ENCODE assay signal across 20 cellular contexts in genomic region chr16:31409433-31409832, GRCh38. TPM values are rescaled to one million over a fixed set of nuclear protein-coding genes. Genes with fewer than 3 reads are reported as not detected.
DNase-seq lines count a peak whose midpoint lies in the region; ATAC-seq and TF ChIP-seq lines count a peak whose summit lies in the region.
"Had no signal": no experiment of that assay in that cellular context is flagged by ENCODE, and none has a peak within 500 bp of the region (broad histone marks: within the 10 kb centered on the region; RNA-seq: fewer than 3 reads in every experiment).

No MANE protein-coding gene starts in this region.

- H3K18ac ChIP-seq in IMR-90 (ENCODE audit: low read depth, low read length) = no peak overlapping the region; the same call in 1 of the 2 replicates

- H3K9ac ChIP-seq in GM23248 = no peak overlapping the region
- H3K9ac ChIP-seq in IMR-90 (ENCODE audit: low read depth, low read length) = no peak overlapping the region

- no peak overlapping the region for H3K23ac ChIP-seq in IMR-90 (ENCODE audit: low read depth, low read length)

- H4K91ac ChIP-seq in IMR-90 (ENCODE audit: insufficient read depth, low read depth, low read length) = no peak overlapping the region

- H3K4me1 Mint-ChIP-seq in stimulated activated effector memory CD8-positive, alpha-beta T cell treated with anti-CD3 and anti-CD28 coated beads, Interleukin-12 subunit alpha, Interleukin-12 subunit beta, amount 100 ng/mL, for 72 hours = peaks cover 19% of the 10 kb centered on the region

- no peak overlapping the region for H3K56ac ChIP-seq in IMR-90 (ENCODE audit: extremely low read depth, insufficient read depth, low read length)

- no peak overlapping the region for H3K4me2 ChIP-seq in GM23248 (ENCODE audit: unreplicated experiment)
- no peak overlapping the region for H3K4me2 ChIP-seq in IMR-90 (ENCODE audit: low read depth, low read length)

- no peak overlapping the region for H4K5ac ChIP-seq in IMR-90 (ENCODE audit: low read depth, low read length)

- no peak overlapping the region for H2BK15ac ChIP-seq in IMR-90 (ENCODE audit: low read depth, low read length)

- H3K27ac ChIP-seq in GM23248 (no peak overlapping the region), IMR-90 (ENCODE audit: insufficient read depth, low read length) (no peak overlapping the region)
- H3K27ac ChIP-seq: dorsolateral prefrontal cortex, vagina had no signal

- ATAC-seq in IMR-90 (ENCODE audit: low read depth) = no peak
- ATAC-seq in stimulated activated effector memory CD8-positive, alpha-beta T cell treated with anti-CD3 and anti-CD28 coated beads, Interleukin-12 subunit alpha, Interleukin-12 subunit beta, amount 100 ng/mL, for 72 hours = no peak
- ATAC-seq: activated naive CD4-positive, alpha-beta T cell treated with anti-CD3 and anti-CD28 coated beads, Interleukin-2, amount 50 U/mL, for 72 hours; activated T-cell treated with anti-CD3 and anti-CD28 coated beads, Interleukin-2, amount 50 U/mL, for 72 hours; naive thymus-derived CD8-positive, alpha-beta T cell had no signal

- TF ChIP-seq RAD21 in IMR-90 (IDR thresholded peaks at IDR 0.05; ENCODE audit: low read length) = no peak

- H3K14ac ChIP-seq in IMR-90 (replicated peaks; ENCODE audit: low read depth, low read length) = no peak overlapping the region

- H3K9me3 ChIP-seq in GM23248 (ENCODE audit: low read depth) (no peaks in the 10 kb centered on the region), IMR-90 (ENCODE audit: control insufficient read depth, insufficient read depth, low read length) (no peaks in the 10 kb centered on the region)
- H3K9me3 ChIP-seq: vagina had no signal

- no peaks in the 10 kb centered on the region for H3F3A ChIP-seq in GM23248 (ENCODE audit: insufficient read depth)

- H3K27me3 ChIP-seq in GM23248 (replicated peaks; ENCODE audit: insufficient read depth) (no peaks in the 10 kb centered on the region), IMR-90 (ENCODE audit: control insufficient read depth, insufficient read depth, low read length) (peaks cover 13% of the 10 kb centered on the region)
- H3K27me3 ChIP-seq: vagina had no signal

- intact Hi-C loops in IMR-90 (cut with micrococcal nuclease) = no loop called here

- WGBS in GM23248 (ENCODE audit: low coverage in 1 of 2, low lambda C conversion rate in 2 of 2, missing lambda C conversion rate in 2 of 2), 2 experiments = 27 to 31% methylated on average over 3 of the region's 3 CpGs
- no CpG with 5 or more reads among the region's 3 CpGs for WGBS in IMR-90 (ENCODE audit: extremely low coverage in 2 of 2, insufficient read length in 1 of 2), 2 experiments

- no peak overlapping the region for H2BK20ac ChIP-seq in IMR-90 (ENCODE audit: low read depth, low read length)

- no peaks in the 10 kb centered on the region for H3K9me1 ChIP-seq in IMR-90 (ENCODE audit: insufficient read depth, low read length)

- no peak overlapping the region for H2AK9ac ChIP-seq in IMR-90 (replicated peaks; ENCODE audit: low read depth, low read length, poor library complexity)

- no peaks in the 10 kb centered on the region for H3K9me2 ChIP-seq in GM23248 (ENCODE audit: insufficient read depth)

- H2AFZ ChIP-seq in GM23248 = no peak overlapping the region
- no peak overlapping the region for H2AFZ ChIP-seq in IMR-90 (replicated peaks; ENCODE audit: low read length, poor library complexity)

- POLR2A ChIA-PET in IMR-90 (lab: Charles Lee; ENCODE audit: unreplicated experiment) = no interaction called here

- dilution Hi-C loops in IMR-90 (cut with HindIII; ENCODE audit: low sequenced_read_pairs, unreplicated experiment) = no loop called here

- BruUV-seq in IMR-90 (replicated peaks; lab: Mats Ljungman, UMichigan) = no TSS peak

- no peaks in the 10 kb centered on the region for H3K36me3 ChIP-seq in GM23248 (ENCODE audit: low read depth)
- no peaks in the 10 kb centered on the region for H3K36me3 ChIP-seq in IMR-90 (ENCODE audit: control insufficient read depth, insufficient read depth, low read length)
- H3K36me3 ChIP-seq: vagina had no signal

- H3K4ac ChIP-seq in IMR-90 (ENCODE audit: low read depth, low read length) = no peak overlapping the region

- no peak overlapping the region for H3K4me3 Mint-ChIP-seq in stimulated activated effector memory CD8-positive, alpha-beta T cell treated with anti-CD3 and anti-CD28 coated beads, Interleukin-12 subunit alpha, Interleukin-12 subunit beta, amount 100 ng/mL, for 72 hours
- H3K4me3 Mint-ChIP-seq: activated T-cell treated with anti-CD3 and anti-CD28 coated beads, Interleukin-2, amount 50 U/mL, for 72 hours; naive thymus-derived CD8-positive, alpha-beta T cell had no signal

- H4K8ac ChIP-seq in IMR-90 (ENCODE audit: low read depth in 2 of 2, low read length in 2 of 2) = no peak overlapping the region

- CTCF ChIA-PET in IMR-90 (lab: Yijun Ruan, JAX) = no interaction called here

- H3K4me1 ChIP-seq in GM23248 (ENCODE audit: insufficient read depth) (0 out of 2 replicates have a peak, but pooled peaks cover 4% of the 10 kb centered on the region), IMR-90 (ENCODE audit: control insufficient read depth, insufficient read depth, low read length) (no peaks in the 10 kb centered on the region)
- H3K4me1 ChIP-seq: vagina had no signal

- H2AK5ac ChIP-seq in IMR-90 (ENCODE audit: low read depth, low read length) = no peak overlapping the region

- no peak overlapping the region for H3K4me3 ChIP-seq in GM23248
- H3K4me3 ChIP-seq in IMR-90 (ENCODE audit: insufficient read depth, low read depth, low read length) = no peak overlapping the region
- no peak overlapping the region for H3K4me3 ChIP-seq in cardiac fibroblast (replicated peaks in 1 of 2; ENCODE audit: low read depth in 2 of 2, low read length in 2 of 2)
- H3K4me3 ChIP-seq: dorsolateral prefrontal cortex, vagina had no signal

- H3K27ac Mint-ChIP-seq in stimulated activated effector memory CD8-positive, alpha-beta T cell treated with anti-CD3 and anti-CD28 coated beads, Interleukin-12 subunit alpha, Interleukin-12 subunit beta, amount 100 ng/mL, for 72 hours = peak overlapping the region; percentile 66
- H3K27ac Mint-ChIP-seq: activated T-cell treated with anti-CD3 and anti-CD28 coated beads, Interleukin-2, amount 50 U/mL, for 72 hours; naive thymus-derived CD8-positive, alpha-beta T cell had no signal

- H3K36me3 Mint-ChIP-seq in stimulated activated effector memory CD8-positive, alpha-beta T cell treated with anti-CD3 and anti-CD28 coated beads, Interleukin-12 subunit alpha, Interleukin-12 subunit beta, amount 100 ng/mL, for 72 hours = no peaks in the 10 kb centered on the region
- H3K36me3 Mint-ChIP-seq: activated naive CD4-positive, alpha-beta T cell treated with anti-CD3 and anti-CD28 coated beads, Interleukin-2, amount 50 U/mL, for 72 hours; naive thymus-derived CD8-positive, alpha-beta T cell had no signal

- in situ Hi-C loops in GM23248 (cut with MboI) = no loop called here
- in situ Hi-C loops in IMR-90 (cut with MboI; ENCODE audit: low sequenced_read_pairs) = no loop called here

- no peak overlapping the region for H2BK5ac ChIP-seq in IMR-90 (ENCODE audit: low read depth, low read length, poor library complexity, severe bottlenecking)

- no peaks in the 10 kb centered on the region for H4K20me1 ChIP-seq in GM23248 (ENCODE audit: insufficient read depth)
- H4K20me1 ChIP-seq in IMR-90 (ENCODE audit: insufficient read depth, low read length) = no peaks in the 10 kb centered on the region

- H3K9me3 Mint-ChIP-seq in stimulated activated effector memory CD8-positive, alpha-beta T cell treated with anti-CD3 and anti-CD28 coated beads, Interleukin-12 subunit alpha, Interleukin-12 subunit beta, amount 100 ng/mL, for 72 hours = no peaks in the 10 kb centered on the region
- H3K9me3 Mint-ChIP-seq: activated naive CD4-positive, alpha-beta T cell treated with anti-CD3 and anti-CD28 coated beads, Interleukin-2, amount 50 U/mL, for 72 hours; activated T-cell treated with anti-CD3 and anti-CD28 coated beads, Interleukin-2, amount 50 U/mL, for 72 hours; naive thymus-derived CD8-positive, alpha-beta T cell had no signal

- TF ChIP-seq POLR2A in IMR-90 (IDR thresholded peaks at IDR 0.05; ENCODE audit: low read depth, low read length) = no peak

- no peaks in the 10 kb centered on the region for H3K79me2 ChIP-seq in GM23248 (ENCODE audit: insufficient read depth)

- peak; percentile 60 for DNase-seq in GM23248
- DNase-seq in IMR-90 = peak; percentile 66
- DNase-seq in cardiac fibroblast (ENCODE audit: low read depth in 2 of 2) = peak; percentile 7 to 51
- no peak for DNase-seq in stimulated activated effector memory CD8-positive, alpha-beta T cell treated with anti-CD3 and anti-CD28 coated beads, Interleukin-12 subunit alpha, Interleukin-12 subunit beta, amount 100 ng/mL, for 72 hours (ENCODE audit: low spot score in 2 of 2)
- no peak for DNase-seq in retina
- DNase-seq in middle frontal gyrus (ENCODE audit: extremely low spot score, low spot score) = no peak
- no peak for DNase-seq in NCI-H2029 treated with DMSO at 0.1 percent for 48 hours (lab: John Stamatoyannopoulos, UW)
- DNase-seq: activated CD8-positive, alpha-beta memory T cell treated with anti-CD3 and anti-CD28 coated beads for 24 hours; activated T-cell treated with anti-CD3 and anti-CD28 coated beads, Interleukin-2, amount 50 U/mL, for 72 hours; C1 segment of cervical spinal cord; dorsolateral prefrontal cortex; head of caudate nucleus; naive thymus-derived CD8-positive, alpha-beta T cell; NCI-H2171; NCI-H69; T-helper 9 cell had no signal

- no peaks in the 10 kb centered on the region for H3K79me1 ChIP-seq in IMR-90 (ENCODE audit: low read depth in 1 of 2, low read length in 2 of 2)

- TF ChIP-seq CTCF in IMR-90 (conservative IDR thresholded peaks at IDR 0.05; ENCODE audit: low read depth, low read length) (no peak), cardiac fibroblast (IDR thresholded peaks at IDR 0.05; ENCODE audit: low read depth, low read length) (no peak)

- H2BK120ac ChIP-seq in IMR-90 (ENCODE audit: low read depth, low read length) = no peak overlapping the region

RNA-seq across cellular contexts. Expression of gene ITGAD, which starts 16.3 kb away (rescaled TPM):
- not detected in 2 replicates for total RNA-seq in GM23248 (2014; rRNA removed; shearing (Covaris generic))
- polyA plus RNA-seq in GM23248 (2016; fragmentation: Nextera tagmentation; extraction: Ambion mirVana) (not detected in 2 replicates), IMR-90 (2012; rRNA removed) (not detected in 2 replicates)
- not detected in 2 replicates for total RNA-seq in IMR-90 (2012; rRNA removed)
- polyA plus RNA-seq in IMR-90 (2012; cell fraction: cytosol; rRNA removed) = not detected in 2 replicates
- not detected in 2 replicates for polyA plus RNA-seq in IMR-90 (2012; cell fraction: nucleus; rRNA removed; ENCODE audit: low replicate concordance)
- total RNA-seq: activated naive CD4-positive, alpha-beta T cell treated with anti-CD3 and anti-CD28 coated beads, Interleukin-2, amount 50 U/mL, for 72 hours; epithelial cell of proximal tubule; lung microvascular endothelial cell; naive thymus-derived CD8-positive, alpha-beta T cell; vagina had no signal

RNA-seq across cellular contexts. Expression of gene COX6A2, which starts 18.7 kb away (rescaled TPM):
- total RNA-seq in GM23248 (2014; rRNA removed; shearing (Covaris generic)) = not detected in 2 replicates
- polyA plus RNA-seq in GM23248 (2016; fragmentation: Nextera tagmentation; extraction: Ambion mirVana) (not detected in 2 replicates), IMR-90 (2012; rRNA removed) (not detected in 2 replicates)
- not detected in 2 replicates for total RNA-seq in IMR-90 (2012; rRNA removed)
- polyA plus RNA-seq in IMR-90 (2012; cell fraction: cytosol; rRNA removed) = not detected in 2 replicates
- polyA plus RNA-seq in IMR-90 (2012; cell fraction: nucleus; rRNA removed; ENCODE audit: low replicate concordance) = not detected in 2 replicates
- total RNA-seq: activated naive CD4-positive, alpha-beta T cell treated with anti-CD3 and anti-CD28 coated beads, Interleukin-2, amount 50 U/mL, for 72 hours; activated T-cell treated with anti-CD3 and anti-CD28 coated beads, Interleukin-2, amount 50 U/mL, for 72 hours; epithelial cell of proximal tubule; lung microvascular endothelial cell; naive thymus-derived CD8-positive, alpha-beta T cell; vagina had no signal
- polyA plus RNA-seq: naive thymus-derived CD8-positive, alpha-beta T cell had no signal

RNA-seq across cellular contexts. Expression of gene ZNF843, which starts 33.2 kb away (rescaled TPM):
- total RNA-seq in GM23248 (2014; rRNA removed; shearing (Covaris generic)) = 0.22 and 0.38 TPM in 2 replicates
- polyA plus RNA-seq in GM23248 (2016; fragmentation: Nextera tagmentation; extraction: Ambion mirVana) (0.39 and 0.41 TPM in 2 replicates), IMR-90 (2012; rRNA removed) (0.13 and 0.27 TPM in 2 replicates)
- under 0.01 TPM in 2 replicates for total RNA-seq in IMR-90 (2012; rRNA removed)
- 0.16 and 0.34 TPM in 2 replicates for polyA plus RNA-seq in IMR-90 (2012; cell fraction: cytosol; rRNA removed)
- polyA plus RNA-seq in IMR-90 (2012; cell fraction: nucleus; rRNA removed; ENCODE audit: low replicate concordance) = 0.09 and 0.16 TPM in 2 replicates
- total RNA-seq: epithelial cell of proximal tubule had no signal

RNA-seq across cellular contexts. Expression of gene ARMC5, which starts 49.9 kb away (rescaled TPM):
- 11.2 and 14.3 TPM in 2 replicates for total RNA-seq in GM23248 (2014; rRNA removed; shearing (Covaris generic))
- 5.0 and 7.0 TPM in 2 replicates for polyA plus RNA-seq in GM23248 (2016; fragmentation: Nextera tagmentation; extraction: Ambion mirVana)
- 2.3 and 3.1 TPM in 2 replicates for total RNA-seq in IMR-90 (2012; rRNA removed)
- polyA plus RNA-seq in IMR-90 (2012; rRNA removed) = 7.5 and 10.2 TPM in 2 replicates
- polyA plus RNA-seq in IMR-90 (2012; cell fraction: cytosol; rRNA removed) = 9.2 and 11.1 TPM in 2 replicates
- 37.2 and 59.8 TPM in 2 replicates for polyA plus RNA-seq in IMR-90 (2012; cell fraction: nucleus; rRNA removed; ENCODE audit: low replicate concordance)

RNA-seq across cellular contexts. Expression of gene ITGAX, which starts 54.5 kb away (rescaled TPM):
- not detected in 2 replicates for total RNA-seq in GM23248 (2014; rRNA removed; shearing (Covaris generic))
- polyA plus RNA-seq in GM23248 (2016; fragmentation: Nextera tagmentation; extraction: Ambion mirVana) = not detected in 2 replicates
- total RNA-seq in IMR-90 (2012; rRNA removed) = 0.18 TPM in 1 of 2 replicates, not detected in the other
- 0.09 TPM in 2 replicates for polyA plus RNA-seq in IMR-90 (2012; rRNA removed)
- polyA plus RNA-seq in IMR-90 (2012; cell fraction: cytosol; rRNA removed) = 0.12 and 0.17 TPM in 2 replicates
- 0.37 and 0.73 TPM in 2 replicates for polyA plus RNA-seq in IMR-90 (2012; cell fraction: nucleus; rRNA removed; ENCODE audit: low replicate concordance)

Comparison
In these comparisons a context has a peak if more than half of its experiments do, and no peak if none do; other contexts are left out.
1. DNase-seq: peak in GM23248 (single experiment), IMR-90 (single experiment) and cardiac fibroblast (2 of 2); none in stimulated activated effector memory CD8-positive, alpha-beta T cell treated with anti-CD3 and anti-CD28 coated beads, Interleukin-12 subunit alpha, Interleukin-12 subunit beta, amount 100 ng/mL, for 72 hours (0 of 2), retina (single experiment), middle frontal gyrus (single experiment) and NCI-H2029 treated with DMSO at 0.1 percent for 48 hours (single experiment).